15 cellular contexts compared by ENCODE assay signal in the genomic region with DNA sequence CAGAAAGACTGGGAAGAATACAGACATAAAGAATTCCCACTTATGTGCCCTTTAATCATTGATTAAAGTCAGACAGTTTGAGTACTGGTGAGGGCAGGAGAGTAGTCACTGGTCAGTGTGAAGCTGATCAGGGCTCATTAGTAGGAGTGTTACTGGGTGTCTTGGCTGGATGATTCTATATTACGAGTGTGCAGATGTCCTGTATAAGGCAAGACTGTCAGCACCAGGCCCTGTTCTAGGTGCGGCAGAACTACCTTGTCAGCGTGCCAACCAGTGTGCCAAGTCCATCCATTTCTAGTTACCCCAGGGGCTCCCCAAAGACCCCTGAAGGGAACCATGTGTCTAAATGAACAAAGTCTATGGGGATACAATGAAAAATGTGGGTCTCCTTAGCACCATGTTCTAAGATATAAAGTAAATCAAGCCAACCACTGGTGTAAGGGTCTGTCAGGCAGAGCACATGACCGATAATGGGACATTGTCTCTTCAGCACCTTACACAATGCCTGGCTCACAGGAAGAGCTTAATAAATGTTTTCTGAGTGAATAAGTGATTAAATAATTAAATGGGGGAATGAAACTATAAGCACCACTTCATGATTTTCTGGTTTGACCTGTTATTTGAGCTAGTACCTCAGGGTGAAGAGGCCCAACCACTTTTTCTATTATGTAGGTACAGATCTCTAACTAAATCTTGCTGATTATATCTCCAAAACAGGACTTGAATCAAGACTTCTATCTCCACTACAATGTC.
A peak's percentile ranks its signal among the peaks of the same experiment; 100 is the strongest.
DNase-seq lines count a peak whose midpoint lies in the region; ATAC-seq and TF ChIP-seq lines count a peak whose summit lies in the region.
"Had no signal": no experiment of that assay in that cellular context is flagged by ENCODE, and none has a peak within 500 bp of the region (broad histone marks: within the 10 kb centered on the region; RNA-seq: fewer than 3 reads in every experiment).

No MANE protein-coding gene starts in this region.

- POLR2A ChIA-PET in CD8-positive, alpha-beta T cell (lab: Charles Lee): interaction anchor here (0.6 to 1.1 kb wide), 3 partner anchors 9 to 476 kb away, joined by 3 to 4 read pairs (median 3); no protein-coding TSS in a partner anchor
- POLR2A ChIA-PET in PC-9 (lab: Charles Lee; ENCODE audit: unreplicated experiment): interaction anchor here (0.7 kb wide), 2 partner anchors 9 to 396 kb away, joined by 3 read pairs; no protein-coding TSS in a partner anchor

- H3K36me3 ChIP-seq in CD8-positive, alpha-beta T cell (ENCODE audit: insufficient read depth, low read length): no peaks in the 10 kb centered on the region
- no peaks in the 10 kb centered on the region for H3K36me3 ChIP-seq in PC-9 (ENCODE audit: low read depth)
- H3K36me3 ChIP-seq in right atrium auricular region: peaks cover 3% of the 10 kb centered on the region
- H3K36me3 ChIP-seq in testis (ENCODE audit: low read depth, missing control alignments): no peaks in the 10 kb centered on the region

- 89 to 94% methylated on average over 4 of the region's 4 CpGs for WGBS in testis, 2 donors

- ATAC-seq in CD8-positive, alpha-beta T cell: no peak
- ATAC-seq in stimulated activated naive B cell treated with anti-CD40 and anti-IgM and Interleukin-4, amounts not matched to agents 10 μg/mL and 1 μg/mL and 100 μg/mL, for 72 hours (replicated peaks): no peak
- no peak for ATAC-seq in GM18867 (IDR thresholded peaks at IDR 0.05; ENCODE audit: unreplicated experiment)
- ATAC-seq: stimulated activated memory B cell treated with anti-CD40 and anti-IgM and Interleukin-4, amounts not matched to agents 10 μg/mL and 1 μg/mL and 100 μg/mL, for 72 hours had no signal

- H3K9me2 ChIP-seq in PC-9 (ENCODE audit: insufficient read depth): no peaks in the 10 kb centered on the region

- H4K20me1 ChIP-seq in PC-9 (ENCODE audit: insufficient read depth): no peaks in the 10 kb centered on the region

- H3K9me3 Mint-ChIP-seq in CD8-positive, alpha-beta T cell: no peaks in the 10 kb centered on the region
- H3K9me3 Mint-ChIP-seq in stimulated activated naive B cell treated with anti-CD40 and anti-IgM and Interleukin-4, amounts not matched to agents 10 μg/mL and 1 μg/mL and 100 μg/mL, for 72 hours: peaks cover 0 to 2% of the 10 kb centered on the region in 2 donors
- H3K9me3 Mint-ChIP-seq: stimulated activated memory B cell treated with anti-CD40 and anti-IgM and Interleukin-4, amounts not matched to agents 10 μg/mL and 1 μg/mL and 100 μg/mL, for 72 hours had no signal

- no peak for DNase-seq in CD8-positive, alpha-beta T cell
- DNase-seq in PC-9 (peak in 1 of 2 experiments; percentile 67), right atrium auricular region (ENCODE audit: low spot score) (no peak), SHP77 treated with DMSO at 0.1 percent for 48 hours (lab: John Stamatoyannopoulos, UW) (no peak), testis (no peak)
- no peak for DNase-seq in stimulated activated naive B cell treated with anti-CD40 and anti-IgM and Interleukin-4, amounts not matched to agents 10 μg/mL and 1 μg/mL and 100 μg/mL, for 72 hours
- no peak for DNase-seq in activated T-cell treated with anti-CD3 and anti-CD28 coated beads, Interleukin-2, amount 50 U/mL, for 1 hour
- DNase-seq: activated CD4-positive, alpha-beta T cell treated with anti-CD3 and anti-CD28 coated beads, Interleukin-2, amount 50 U/mL, for 1 hour; AML-193; hypothalamus; NCI-H187 treated with DMSO at 0.1 percent for 48 hours; T1000 had no signal

- BruUV-seq in PC-9 (replicated peaks; lab: Mats Ljungman, UMichigan): no TSS peak

- TF ChIP-seq POLR2A in testis (IDR thresholded peaks at IDR 0.05): no peak

- H3K4me1 Mint-ChIP-seq in CD8-positive, alpha-beta T cell (ENCODE audit: low read depth): peaks cover 5% of the 10 kb centered on the region
- peaks cover 26 to 34% of the 10 kb centered on the region in 2 donors for H3K4me1 Mint-ChIP-seq in stimulated activated naive B cell treated with anti-CD40 and anti-IgM and Interleukin-4, amounts not matched to agents 10 μg/mL and 1 μg/mL and 100 μg/mL, for 72 hours

- no peak overlapping the region for H3K27ac ChIP-seq in CD8-positive, alpha-beta T cell (ENCODE audit: low read depth, low read length)
- no peak overlapping the region for H3K27ac ChIP-seq in PC-9
- peak overlapping the region; percentile 77 to 90 for H3K27ac ChIP-seq in right atrium auricular region
- no peak overlapping the region for H3K27ac ChIP-seq in testis
- H3K27ac ChIP-seq: esophagus muscularis mucosa had no signal

- H3K9me3 ChIP-seq in CD8-positive, alpha-beta T cell (ENCODE audit: low read length): no peaks in the 10 kb centered on the region
- H3K9me3 ChIP-seq in PC-9 (ENCODE audit: insufficient read depth, low read depth) (no peaks in the 10 kb centered on the region), right atrium auricular region (no peaks in the 10 kb centered on the region), testis (no peaks in the 10 kb centered on the region)
- H3K9me3 ChIP-seq: esophagus muscularis mucosa had no signal

- no peaks in the 10 kb centered on the region for H3F3A ChIP-seq in PC-9 (ENCODE audit: insufficient read depth, low read depth)

- H3K4me1 ChIP-seq in CD8-positive, alpha-beta T cell (ENCODE audit: insufficient read depth, low read length): no peaks in the 10 kb centered on the region
- peaks cover 20% of the 10 kb centered on the region for H3K4me1 ChIP-seq in PC-9 (replicated peaks; ENCODE audit: insufficient read depth)
- peaks cover 0 to 31% of the 10 kb centered on the region in 2 donors for H3K4me1 ChIP-seq in right atrium auricular region
- H3K4me1 ChIP-seq in testis: no peaks in the 10 kb centered on the region

- intact Hi-C loops in CD8-positive, alpha-beta T cell (cut with DNase I, micrococcal nuclease): no loop called here
- intact Hi-C loops in PC-9 (cut with micrococcal nuclease; ENCODE audit: unreplicated experiment): loop anchor here (2.0 kb wide), 1 partner anchor 28 kb away; no protein-coding TSS in a partner anchor
- intact Hi-C loops in testis (cut with DNase I; ENCODE audit: low total_unique reads): no loop called here

- no peak overlapping the region for H2AFZ ChIP-seq in PC-9

- no peaks in the 10 kb centered on the region for H3K79me2 ChIP-seq in PC-9 (ENCODE audit: low read depth)

- TF ChIP-seq CTCF in CD8-positive, alpha-beta T cell (IDR thresholded peaks at IDR 0.05): no peak
- TF ChIP-seq CTCF in PC-9 (conservative IDR thresholded peaks at IDR 0.05) (no peak), right atrium auricular region (IDR thresholded peaks at IDR 0.05) (no peak), testis (IDR thresholded peaks at IDR 0.05) (no peak)

- CTCF ChIA-PET in CD8-positive, alpha-beta T cell (lab: Charles Lee): interaction anchor here (1.2 to 2.4 kb wide), 2 partner anchors 9 to 146 kb away, joined by 3 to 12 read pairs; no protein-coding TSS in a partner anchor
- CTCF ChIA-PET in PC-9 (lab: Charles Lee): interaction anchor here (0.7 kb wide), 1 partner anchor 69 kb away, joined by 3 read pairs; no protein-coding TSS in a partner anchor

- no peaks in the 10 kb centered on the region for H3K27me3 Mint-ChIP-seq in CD8-positive, alpha-beta T cell (ENCODE audit: low read depth)
- no peaks in the 10 kb centered on the region for H3K27me3 Mint-ChIP-seq in stimulated activated naive B cell treated with anti-CD40 and anti-IgM and Interleukin-4, amounts not matched to agents 10 μg/mL and 1 μg/mL and 100 μg/mL, for 72 hours
- H3K27me3 Mint-ChIP-seq: stimulated activated memory B cell treated with anti-CD40 and anti-IgM and Interleukin-4, amounts not matched to agents 10 μg/mL and 1 μg/mL and 100 μg/mL, for 72 hours had no signal

- H3K27ac Mint-ChIP-seq in CD8-positive, alpha-beta T cell: peak overlapping the region; percentile 64
- H3K27ac Mint-ChIP-seq in stimulated activated naive B cell treated with anti-CD40 and anti-IgM and Interleukin-4, amounts not matched to agents 10 μg/mL and 1 μg/mL and 100 μg/mL, for 72 hours: peak overlapping the region; percentile 44
- H3K27ac Mint-ChIP-seq: stimulated activated memory B cell treated with anti-CD40 and anti-IgM and Interleukin-4, amounts not matched to agents 10 μg/mL and 1 μg/mL and 100 μg/mL, for 72 hours had no signal

- H3K36me3 Mint-ChIP-seq in CD8-positive, alpha-beta T cell: peaks cover 13% of the 10 kb centered on the region
- peaks cover 19 to 24% of the 10 kb centered on the region in 2 donors for H3K36me3 Mint-ChIP-seq in stimulated activated naive B cell treated with anti-CD40 and anti-IgM and Interleukin-4, amounts not matched to agents 10 μg/mL and 1 μg/mL and 100 μg/mL, for 72 hours

- no peaks in the 10 kb centered on the region for H3K27me3 ChIP-seq in CD8-positive, alpha-beta T cell (ENCODE audit: insufficient read depth, low read length)
- H3K27me3 ChIP-seq in PC-9 (ENCODE audit: insufficient read depth, low read depth) (no peaks in the 10 kb centered on the region), right atrium auricular region (no peaks in the 10 kb centered on the region), testis (no peaks in the 10 kb centered on the region)
- H3K27me3 ChIP-seq: esophagus muscularis mucosa had no signal

- peak overlapping the region; percentile 42 for H3K4me2 ChIP-seq in PC-9

- no peak overlapping the region for H3K4me3 ChIP-seq in CD8-positive, alpha-beta T cell (ENCODE audit: low read depth, low read length)
- no peak overlapping the region for H3K4me3 ChIP-seq in PC-9
- H3K4me3 ChIP-seq in right atrium auricular region: peak overlapping the region in 1 of 2 donors; percentile 3
- H3K4me3 ChIP-seq in testis: no peak overlapping the region
- H3K4me3 ChIP-seq: esophagus muscularis mucosa had no signal

- no peak overlapping the region for H3K4me3 Mint-ChIP-seq in CD8-positive, alpha-beta T cell
- peak overlapping the region; percentile 21 to 37 for H3K4me3 Mint-ChIP-seq in stimulated activated naive B cell treated with anti-CD40 and anti-IgM and Interleukin-4, amounts not matched to agents 10 μg/mL and 1 μg/mL and 100 μg/mL, for 72 hours
- H3K4me3 Mint-ChIP-seq: stimulated activated memory B cell treated with anti-CD40 and anti-IgM and Interleukin-4, amounts not matched to agents 10 μg/mL and 1 μg/mL and 100 μg/mL, for 72 hours had no signal

Comparison
In these comparisons a context has a peak if more than half of its experiments do, and no peak if none do; other contexts are left out.
1. H3K27ac ChIP-seq: peak in right atrium auricular region (2 of 2); none in CD8-positive, alpha-beta T cell (single experiment), PC-9 (single experiment) and testis (0 of 2).